Comparison of ENCODE assay signal across 10 cellular contexts in genomic region chr9:135480942-135481315, GRCh38. TPM values are rescaled to one million over a fixed set of nuclear protein-coding genes. Genes with fewer than 3 reads are reported as not detected.
DNase-seq lines count a peak whose midpoint lies in the region; ATAC-seq and TF ChIP-seq lines count a peak whose summit lies in the region.
"Had no signal": no experiment of that assay in that cellular context is flagged by ENCODE, and none has a peak within 500 bp of the region (broad histone marks: within the 10 kb centered on the region; RNA-seq: fewer than 3 reads in every experiment).

No MANE protein-coding gene starts in this region.

- peaks cover 10% of the 10 kb centered on the region for H3K4me1 Mint-ChIP-seq in mesothelial cell of epicardium

- no peaks in the 10 kb centered on the region for H3K9me3 ChIP-seq in left ventricle myocardium inferior (replicated peaks)
- H3K9me3 ChIP-seq: adrenal gland had no signal

- peak overlapping the region; percentile 68 for H3K4me3 Mint-ChIP-seq in mesothelial cell of epicardium

- H3K27me3 ChIP-seq in left ventricle myocardium inferior (ENCODE audit: low read depth), result no peaks in the 10 kb centered on the region
- H3K27me3 ChIP-seq: adrenal gland had no signal

- H3K27ac Mint-ChIP-seq in mesothelial cell of epicardium, result peak overlapping the region; percentile 34

- H3K9me3 Mint-ChIP-seq in mesothelial cell of epicardium, result no peaks in the 10 kb centered on the region

- H3K36me3 ChIP-seq in left ventricle myocardium inferior (peaks cover 23% of the 10 kb centered on the region), urinary bladder (ENCODE audit: insufficient read depth) (peaks cover 2% of the 10 kb centered on the region)

- H3K36me3 Mint-ChIP-seq in mesothelial cell of epicardium, result peaks cover 13% of the 10 kb centered on the region

- H3K4me3 ChIP-seq in left ventricle myocardium inferior (peak overlapping the region; percentile 89), cardiac fibroblast (replicated peaks in 1 of 2; ENCODE audit: low read depth in 2 of 2, low read length in 2 of 2) (peak overlapping the region; percentile 73 to 80), urinary bladder (ENCODE audit: low read depth, low read length) (peak overlapping the region; percentile 96)

- ATAC-seq in Right ventricle myocardium inferior (no peak), GM21786 (IDR thresholded peaks at IDR 0.05; ENCODE audit: unreplicated experiment) (no peak)

- WGBS in urinary bladder, result 45% methylated on average over 11 of the region's 11 CpGs

- H3K27me3 Mint-ChIP-seq in mesothelial cell of epicardium (ENCODE audit: low read depth), result no peaks in the 10 kb centered on the region

- H3K27ac ChIP-seq in left ventricle myocardium inferior (replicated peaks) (no peak overlapping the region), urinary bladder (ENCODE audit: low read depth) (no peak overlapping the region)

- intact Hi-C loops in left ventricle myocardium inferior (cut with micrococcal nuclease), result no loop called here
- intact Hi-C loops in Right ventricle myocardium inferior (cut with DNase I), result no loop called here

- TF ChIP-seq CTCF in left ventricle myocardium inferior (IDR thresholded peaks at IDR 0.05; ENCODE audit: borderline replicate concordance) (no peak), cardiac fibroblast (IDR thresholded peaks at IDR 0.05; ENCODE audit: low read depth, low read length) (no peak), mesothelial cell of epicardium (IDR thresholded peaks at IDR 0.05; ENCODE audit: unreplicated experiment) (no peak)

- DNase-seq in left ventricle myocardium inferior (no peak), Right ventricle myocardium inferior (ENCODE audit: missing footprints) (no peak), cardiac fibroblast (ENCODE audit: low read depth in 2 of 2) (no peak), mesothelial cell of epicardium (ENCODE audit: low spot score in 2 of 2, unreplicated experiment in 2 of 2) (no peak), AG08396 (ENCODE audit: low spot score) (no peak), midbrain (lab: John Stamatoyannopoulos, UW) (no peak)
- DNase-seq: DMS 273 treated with DMSO at 0.1 percent for 48 hours had no signal

- H3K4me1 ChIP-seq in left ventricle myocardium inferior (peaks cover 31% of the 10 kb centered on the region), urinary bladder (ENCODE audit: insufficient read depth) (peaks cover 2% of the 10 kb centered on the region)

RNA-seq across cellular contexts. Expression of gene PPP1R26, which starts 1.3 kb away (rescaled TPM):
- total RNA-seq in left ventricle myocardium inferior (20.9 TPM), Right ventricle myocardium inferior (18.5 TPM), mesothelial cell of epicardium (25.9 to 27.9 TPM (median 26.9 TPM) in 3 replicates), urinary bladder (8.9 TPM)
- 14.1 TPM for polyA plus RNA-seq in urinary bladder

RNA-seq across cellular contexts. Expression of gene MRPS2, which starts 19.6 kb away (rescaled TPM):
- total RNA-seq in left ventricle myocardium inferior, result 42.6 TPM
- total RNA-seq in Right ventricle myocardium inferior, result 43.3 TPM
- total RNA-seq in mesothelial cell of epicardium, result 38.4 to 46.0 TPM (median 42.1 TPM) in 3 replicates
- 8.6 TPM for total RNA-seq in urinary bladder
- 56.7 TPM for polyA plus RNA-seq in urinary bladder

RNA-seq across cellular contexts. Expression of gene LCN1, which starts 40.3 kb away (rescaled TPM):
- total RNA-seq in left ventricle myocardium inferior (not detected), Right ventricle myocardium inferior (not detected), mesothelial cell of epicardium (not detected in 3 replicates), urinary bladder (not detected)
- polyA plus RNA-seq in urinary bladder, result not detected
- total RNA-seq: adrenal gland had no signal
- polyA plus RNA-seq: adrenal gland had no signal
